Comparison of ENCODE assay signal across 21 cellular contexts in the genomic region with DNA sequence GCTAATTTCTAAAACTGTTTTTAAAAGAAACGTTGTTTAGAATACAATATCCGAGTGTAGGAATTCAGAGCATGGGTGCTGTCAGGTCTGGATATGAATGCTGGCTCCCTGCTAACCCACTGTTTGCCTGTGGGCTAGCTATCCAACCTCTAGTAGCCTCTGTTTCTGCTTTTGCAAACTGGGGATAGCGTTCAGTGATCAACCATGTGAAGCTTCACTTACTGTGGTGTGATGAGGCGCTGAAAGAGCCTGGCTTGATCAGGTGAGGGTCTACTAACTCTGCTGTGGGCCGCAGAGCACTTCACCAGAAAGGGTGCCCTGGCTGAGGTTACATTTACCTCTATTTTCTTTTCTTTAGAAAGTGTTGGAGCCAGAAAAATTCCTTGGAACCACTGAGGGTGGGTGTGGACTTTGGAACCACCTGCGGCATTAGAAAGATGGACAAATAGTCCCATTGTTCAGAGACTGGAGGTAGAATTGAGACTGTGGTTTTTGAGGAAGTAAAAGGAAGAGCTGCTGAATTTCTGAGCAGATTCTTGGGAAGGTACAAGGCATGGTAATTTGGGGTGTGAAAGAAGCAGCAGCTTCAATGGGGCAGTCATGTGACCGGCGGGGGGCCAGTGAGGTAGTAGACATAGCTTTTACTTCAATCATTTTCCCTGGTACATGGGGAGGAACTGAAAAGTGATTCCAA. TPM values are rescaled to one million over a fixed set of nuclear protein-coding genes. Genes with fewer than 3 reads are reported as not detected.
DNase-seq lines count a peak whose midpoint lies in the region; ATAC-seq and FAIRE-seq lines count a peak whose summit lies in the region.
"Had no signal": no experiment of that assay in that cellular context is flagged by ENCODE, and none has a peak within 500 bp of the region (broad histone marks: within the 10 kb centered on the region; RNA-seq: fewer than 3 reads in every experiment).

No MANE protein-coding gene starts in this region.

- DNase-seq in activated T-cell treated with anti-CD3 and anti-CD28 coated beads, Interleukin-2, amount 50 U/mL, for 72 hours: no peak
- no peak for DNase-seq in activated T-cell treated with anti-CD3 and anti-CD28 coated beads, Interleukin-2, amount 50 U/mL, for 48 hours
- no peak for DNase-seq in GM18507 (ENCODE audit: extremely low spot score, insufficient read length, low read depth)
- DNase-seq in activated T-helper 2 cell treated with anti-CD3 and anti-CD28 coated beads, Interferon-gamma antibody, Interleukin-2, Interleukin-4, amounts not matched to agents 10 μg/mL and 5 μg/mL and 100 μg/mL, durations not matched to agents 14 hours and 24 hours and 36 hours (ENCODE audit: low spot score): no peak
- no peak for DNase-seq in stimulated activated effector memory CD8-positive, alpha-beta T cell treated with anti-CD3 and anti-CD28 coated beads, Interleukin-12 subunit alpha, Interleukin-12 subunit beta, amount 100 ng/mL, for 72 hours (ENCODE audit: low spot score in 2 of 2)
- DNase-seq in NCI-H524 (lab: John Stamatoyannopoulos, UW): no peak
- no peak for DNase-seq in NCI-H187 (lab: John Stamatoyannopoulos, UW)
- DNase-seq: amniotic stem cell; H7; IMR-90; NCI-H1436; NCI-H510A treated with DMSO at 0.1 percent for 48 hours; occipital lobe; RPMI8226; SK-N-SH; stimulated activated CD4-positive, alpha-beta T cell treated with anti-CD3 and anti-CD28 coated beads, Interleukin-2, amount 100 ng/mL, for 24 hours; stimulated activated naive CD4-positive, alpha-beta T cell treated with Interleukin-2 at 50 U/mL for 16 hours had no signal

- peak overlapping the region; percentile 56 for H3K27ac Mint-ChIP-seq in activated T-cell treated with anti-CD3 and anti-CD28 coated beads, Interleukin-2, amount 50 U/mL, for 72 hours
- H3K27ac Mint-ChIP-seq in activated T-helper 2 cell treated with anti-CD3 and anti-CD28 coated beads, Interferon-gamma antibody, Interleukin-2, Interleukin-4, amounts not matched to agents 10 μg/mL and 5 μg/mL and 100 μg/mL, durations not matched to agents 14 hours and 24 hours and 36 hours: peak overlapping the region; percentile 57
- peak overlapping the region; percentile 2 for H3K27ac Mint-ChIP-seq in stimulated activated effector memory CD8-positive, alpha-beta T cell treated with anti-CD3 and anti-CD28 coated beads, Interleukin-12 subunit alpha, Interleukin-12 subunit beta, amount 100 ng/mL, for 72 hours
- H3K27ac Mint-ChIP-seq: T-helper 2 cell treated with Interferon-gamma antibody and Interleukin-4, amounts not matched to agents 5 μg/mL and 100 μg/mL, for 36 hours had no signal

- intact Hi-C loops in activated T-helper 2 cell treated with anti-CD3 and anti-CD28 coated beads, Interferon-gamma antibody, Interleukin-2, Interleukin-4, amounts not matched to agents 10 μg/mL and 5 μg/mL and 100 μg/mL, durations not matched to agents 14 hours and 24 hours and 36 hours (cut with micrococcal nuclease): loop anchor here (10.0 kb wide), 2 partner anchors 521 to 1181 kb away; no protein-coding TSS in a partner anchor

- H3K27me3 Mint-ChIP-seq in activated T-cell treated with anti-CD3 and anti-CD28 coated beads, Interleukin-2, amount 50 U/mL, for 72 hours (ENCODE audit: low read depth): no peaks in the 10 kb centered on the region
- no peaks in the 10 kb centered on the region for H3K27me3 Mint-ChIP-seq in activated T-helper 2 cell treated with anti-CD3 and anti-CD28 coated beads, Interferon-gamma antibody, Interleukin-2, Interleukin-4, amounts not matched to agents 10 μg/mL and 5 μg/mL and 100 μg/mL, durations not matched to agents 14 hours and 24 hours and 36 hours (ENCODE audit: low read depth)

- H3K36me3 Mint-ChIP-seq in activated T-cell treated with anti-CD3 and anti-CD28 coated beads, Interleukin-2, amount 50 U/mL, for 72 hours (ENCODE audit: insufficient read depth in 2 of 2): peaks cover 23 to 42% of the 10 kb centered on the region in 2 donors
- H3K36me3 Mint-ChIP-seq in activated T-helper 2 cell treated with anti-CD3 and anti-CD28 coated beads, Interferon-gamma antibody, Interleukin-2, Interleukin-4, amounts not matched to agents 10 μg/mL and 5 μg/mL and 100 μg/mL, durations not matched to agents 14 hours and 24 hours and 36 hours (ENCODE audit: low read depth): peaks cover 90% of the 10 kb centered on the region
- peaks cover 46% of the 10 kb centered on the region for H3K36me3 Mint-ChIP-seq in stimulated activated effector memory CD8-positive, alpha-beta T cell treated with anti-CD3 and anti-CD28 coated beads, Interleukin-12 subunit alpha, Interleukin-12 subunit beta, amount 100 ng/mL, for 72 hours

- peak overlapping the region; percentile 0 to 3 for H3K4me3 Mint-ChIP-seq in activated T-cell treated with anti-CD3 and anti-CD28 coated beads, Interleukin-2, amount 50 U/mL, for 72 hours
- H3K4me3 Mint-ChIP-seq in activated T-helper 2 cell treated with anti-CD3 and anti-CD28 coated beads, Interferon-gamma antibody, Interleukin-2, Interleukin-4, amounts not matched to agents 10 μg/mL and 5 μg/mL and 100 μg/mL, durations not matched to agents 14 hours and 24 hours and 36 hours (ENCODE audit: low read depth): no peak overlapping the region
- no peak overlapping the region for H3K4me3 Mint-ChIP-seq in stimulated activated effector memory CD8-positive, alpha-beta T cell treated with anti-CD3 and anti-CD28 coated beads, Interleukin-12 subunit alpha, Interleukin-12 subunit beta, amount 100 ng/mL, for 72 hours
- H3K4me3 Mint-ChIP-seq: T-helper 2 cell treated with Interferon-gamma antibody and Interleukin-4, amounts not matched to agents 5 μg/mL and 100 μg/mL, for 36 hours had no signal

- H3K9me3 Mint-ChIP-seq in activated T-cell treated with anti-CD3 and anti-CD28 coated beads, Interleukin-2, amount 50 U/mL, for 72 hours: no peaks in the 10 kb centered on the region
- no peaks in the 10 kb centered on the region for H3K9me3 Mint-ChIP-seq in activated T-helper 2 cell treated with anti-CD3 and anti-CD28 coated beads, Interferon-gamma antibody, Interleukin-2, Interleukin-4, amounts not matched to agents 10 μg/mL and 5 μg/mL and 100 μg/mL, durations not matched to agents 14 hours and 24 hours and 36 hours
- no peaks in the 10 kb centered on the region for H3K9me3 Mint-ChIP-seq in stimulated activated effector memory CD8-positive, alpha-beta T cell treated with anti-CD3 and anti-CD28 coated beads, Interleukin-12 subunit alpha, Interleukin-12 subunit beta, amount 100 ng/mL, for 72 hours
- H3K9me3 Mint-ChIP-seq: T-helper 2 cell treated with Interferon-gamma antibody and Interleukin-4, amounts not matched to agents 5 μg/mL and 100 μg/mL, for 36 hours had no signal

- ATAC-seq in activated T-cell treated with anti-CD3 and anti-CD28 coated beads, Interleukin-2, amount 50 U/mL, for 72 hours (replicated peaks in 1 of 2): no peak
- ATAC-seq in stimulated activated effector memory CD8-positive, alpha-beta T cell treated with anti-CD3 and anti-CD28 coated beads, Interleukin-12 subunit alpha, Interleukin-12 subunit beta, amount 100 ng/mL, for 72 hours: no peak
- ATAC-seq in GM19351 (IDR thresholded peaks at IDR 0.05; ENCODE audit: unreplicated experiment): no peak

- FAIRE-seq in GM18507 (lab: Jason Lieb, UNC): peak; percentile 50
- FAIRE-seq: endometrium had no signal

- peaks cover 95% of the 10 kb centered on the region for H3K4me1 Mint-ChIP-seq in activated T-cell treated with anti-CD3 and anti-CD28 coated beads, Interleukin-2, amount 50 U/mL, for 72 hours (ENCODE audit: low read depth)
- peaks cover 68% of the 10 kb centered on the region for H3K4me1 Mint-ChIP-seq in activated T-helper 2 cell treated with anti-CD3 and anti-CD28 coated beads, Interferon-gamma antibody, Interleukin-2, Interleukin-4, amounts not matched to agents 10 μg/mL and 5 μg/mL and 100 μg/mL, durations not matched to agents 14 hours and 24 hours and 36 hours (ENCODE audit: low read depth)
- peaks cover 78% of the 10 kb centered on the region for H3K4me1 Mint-ChIP-seq in stimulated activated effector memory CD8-positive, alpha-beta T cell treated with anti-CD3 and anti-CD28 coated beads, Interleukin-12 subunit alpha, Interleukin-12 subunit beta, amount 100 ng/mL, for 72 hours

RNA-seq across cellular contexts. Expression of gene LY75, which starts 10.3 kb away (rescaled TPM):
- 100 to 1,000 TPM; 108 to 114 TPM for total RNA-seq in activated T-cell treated with anti-CD3 and anti-CD28 coated beads, Interleukin-2, amount 50 U/mL, for 72 hours
- total RNA-seq in activated T-helper 2 cell treated with anti-CD3 and anti-CD28 coated beads, Interferon-gamma antibody, Interleukin-2, Interleukin-4, amounts not matched to agents 10 μg/mL and 5 μg/mL and 100 μg/mL, durations not matched to agents 14 hours and 24 hours and 36 hours: 112 TPM in 2 replicates
- total RNA-seq: A673, IMR-90 had no signal

Comparison
In these comparisons a context has a peak if more than half of its experiments do, and no peak if none do; other contexts are left out.
1. H3K27ac Mint-ChIP-seq: peak in every context shown above with its lines; median percentile 57 in activated T-helper 2 cell treated with anti-CD3 and anti-CD28 coated beads, Interferon-gamma antibody, Interleukin-2, Interleukin-4, amounts not matched to agents 10 μg/mL and 5 μg/mL and 100 μg/mL, durations not matched to agents 14 hours and 24 hours and 36 hours; 56 in activated T-cell treated with anti-CD3 and anti-CD28 coated beads, Interleukin-2, amount 50 U/mL, for 72 hours; 2 in stimulated activated effector memory CD8-positive, alpha-beta T cell treated with anti-CD3 and anti-CD28 coated beads, Interleukin-12 subunit alpha, Interleukin-12 subunit beta, amount 100 ng/mL, for 72 hours.
2. H3K4me3 Mint-ChIP-seq: peak in activated T-cell treated with anti-CD3 and anti-CD28 coated beads, Interleukin-2, amount 50 U/mL, for 72 hours (2 of 2); none in activated T-helper 2 cell treated with anti-CD3 and anti-CD28 coated beads, Interferon-gamma antibody, Interleukin-2, Interleukin-4, amounts not matched to agents 10 μg/mL and 5 μg/mL and 100 μg/mL, durations not matched to agents 14 hours and 24 hours and 36 hours (single experiment) and stimulated activated effector memory CD8-positive, alpha-beta T cell treated with anti-CD3 and anti-CD28 coated beads, Interleukin-12 subunit alpha, Interleukin-12 subunit beta, amount 100 ng/mL, for 72 hours (single experiment).